Comparison of ENCODE assay signal across 10 cellular contexts in the genomic region with DNA sequence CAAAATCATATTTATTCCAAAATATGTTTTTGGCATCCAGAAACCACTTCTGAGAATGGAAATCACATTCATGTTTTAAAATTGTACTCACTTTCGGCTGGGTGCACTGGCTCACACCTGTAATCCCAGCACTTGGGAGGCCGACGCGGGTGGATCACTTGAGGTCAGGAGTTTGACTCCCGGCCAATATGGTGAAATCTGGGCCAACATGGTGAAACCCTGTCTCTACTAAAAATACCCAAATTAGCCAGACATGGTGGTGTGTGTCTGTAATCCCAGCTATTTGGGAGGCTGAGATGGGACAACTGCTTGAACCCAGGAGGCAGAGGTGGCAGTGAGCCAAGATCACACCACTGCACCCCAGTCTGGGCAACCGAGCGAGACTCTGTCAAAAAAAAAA.
"Had no signal": no experiment of that assay in that cellular context is flagged by ENCODE, and none has a peak within 500 bp of the region (broad histone marks: within the 10 kb centered on the region; RNA-seq: fewer than 3 reads in every experiment).

No MANE protein-coding gene starts in this region.

- DNase-seq: GM23248, GOT3, H7, HFFc6, IMR-90, KG1 had no signal

- H3K36me3 ChIP-seq: HAP-1 had no signal

- ATAC-seq: HCT116, K562 had no signal

- H3K4me1 ChIP-seq: HAP-1 had no signal

- H3K4me3 ChIP-seq: GM23248, HAP-1, K562 had no signal

- H3K9me3 ChIP-seq: HAP-1 had no signal

- H3K27ac ChIP-seq: GM23248, HL-60 had no signal
